Comparison of ENCODE assay signal across 8 cellular contexts in genomic region chr5:77843570-77844407, GRCh38.
DNase-seq lines count a peak whose midpoint lies in the region; ATAC-seq and TF ChIP-seq lines count a peak whose summit lies in the region.

No MANE protein-coding gene starts in this region.

- H3K9ac ChIP-seq in mucosa of stomach (ENCODE audit: low read length) = no peak overlapping the region

- H3K9me3 Mint-ChIP-seq in activated T-cell treated with anti-CD3 and anti-CD28 coated beads, Interleukin-2, amount 50 U/mL, for 4 hours = no peaks in the 10 kb centered on the region

- H3K27me3 Mint-ChIP-seq in activated T-cell treated with anti-CD3 and anti-CD28 coated beads, Interleukin-2, amount 50 U/mL, for 4 hours (ENCODE audit: low read depth) = peaks cover 27% of the 10 kb centered on the region

- peaks cover 10% of the 10 kb centered on the region for H3K4me1 Mint-ChIP-seq in activated T-cell treated with anti-CD3 and anti-CD28 coated beads, Interleukin-2, amount 50 U/mL, for 4 hours (ENCODE audit: low read depth)

- H3K36me3 ChIP-seq in mucosa of stomach (ENCODE audit: control insufficient read depth, insufficient read depth, low read length) = no peaks in the 10 kb centered on the region
- no peaks in the 10 kb centered on the region for H3K36me3 ChIP-seq in transverse colon

- in situ Hi-C loops in transverse colon (cut with MboI; ENCODE audit: low pct_ligation_motif_present in 1 of 4, low pct_unique_long_range_greater_than_20kb in 1 of 4, low sequenced_read_pairs in 3 of 4) = no loop called here

- H3K4me3 ChIP-seq in epithelial cell of esophagus (ENCODE audit: low read length) (peak overlapping the region; percentile 30), mucosa of stomach (ENCODE audit: low read length) (peak overlapping the region; percentile 9), transverse colon (peak overlapping the region in 3 of 4 donors; percentile 31 to 60 (median 31))

- H3K4me3 Mint-ChIP-seq in activated T-cell treated with anti-CD3 and anti-CD28 coated beads, Interleukin-2, amount 50 U/mL, for 4 hours = peak overlapping the region; percentile 60

- WGBS in transverse colon (ENCODE audit: low coverage in 1 of 2), 2 donors = 14 to 37% methylated on average over 9 to 24 of the region's 24 CpGs

- TF ChIP-seq CTCF in epithelial cell of esophagus (IDR thresholded peaks at IDR 0.05; ENCODE audit: insufficient read depth, low read depth, low read length, missing control alignments) (no peak), transverse colon (IDR thresholded peaks at IDR 0.05) (no peak)

- H3K27me3 ChIP-seq in mucosa of stomach (ENCODE audit: control insufficient read depth, insufficient read depth, low read length) (peaks cover 63% of the 10 kb centered on the region), transverse colon (peaks cover 73% of the 10 kb centered on the region)

- no peaks in the 10 kb centered on the region for H3K4me1 ChIP-seq in mucosa of stomach (ENCODE audit: control insufficient read depth, insufficient read depth, low read length)
- H3K4me1 ChIP-seq in transverse colon = peaks cover 0 to 16% (median 8%) of the 10 kb centered on the region in 4 donors

- TF ChIP-seq EP300 in transverse colon (IDR thresholded peaks at IDR 0.05; ENCODE audit: low read depth) = no peak

- no peak for TF ChIP-seq POLR2A in transverse colon (IDR thresholded peaks at IDR 0.05)

- H3K9me3 ChIP-seq in mucosa of stomach (ENCODE audit: control insufficient read depth, low read length) (no peaks in the 10 kb centered on the region), transverse colon (no peaks in the 10 kb centered on the region)

- H3K36me3 Mint-ChIP-seq in activated T-cell treated with anti-CD3 and anti-CD28 coated beads, Interleukin-2, amount 50 U/mL, for 4 hours (ENCODE audit: insufficient read depth) = no peaks in the 10 kb centered on the region

- H3K27ac ChIP-seq in transverse colon = peak overlapping the region in 1 of 4 donors; percentile 14

- ATAC-seq in activated T-cell treated with anti-CD3 and anti-CD28 coated beads, Interleukin-2, amount 50 U/mL, for 4 hours = no peak
- no peak for ATAC-seq in GM21360 (IDR thresholded peaks at IDR 0.05; ENCODE audit: unreplicated experiment)
- ATAC-seq in GM21528 (IDR thresholded peaks at IDR 0.05; ENCODE audit: low FRiP score, unreplicated experiment) = no peak

- no peak for DNase-seq in activated T-cell treated with anti-CD3 and anti-CD28 coated beads, Interleukin-2, amount 50 U/mL, for 4 hours
- no peak for DNase-seq in activated T-cell treated with anti-CD3 and anti-CD28 coated beads, Interleukin-2, amount 50 U/mL, for 48 hours
- DNase-seq in epithelial cell of esophagus (ENCODE audit: low read depth) = no peak
- DNase-seq in transverse colon = no peak
- no peak for DNase-seq in middle frontal gyrus (ENCODE audit: extremely low spot score, low spot score)

- intact Hi-C loops in transverse colon (cut with DNase I; ENCODE audit: low total_unique reads) = no loop called here
